Comparison of ENCODE assay signal across 28 cellular contexts in the genomic region with DNA sequence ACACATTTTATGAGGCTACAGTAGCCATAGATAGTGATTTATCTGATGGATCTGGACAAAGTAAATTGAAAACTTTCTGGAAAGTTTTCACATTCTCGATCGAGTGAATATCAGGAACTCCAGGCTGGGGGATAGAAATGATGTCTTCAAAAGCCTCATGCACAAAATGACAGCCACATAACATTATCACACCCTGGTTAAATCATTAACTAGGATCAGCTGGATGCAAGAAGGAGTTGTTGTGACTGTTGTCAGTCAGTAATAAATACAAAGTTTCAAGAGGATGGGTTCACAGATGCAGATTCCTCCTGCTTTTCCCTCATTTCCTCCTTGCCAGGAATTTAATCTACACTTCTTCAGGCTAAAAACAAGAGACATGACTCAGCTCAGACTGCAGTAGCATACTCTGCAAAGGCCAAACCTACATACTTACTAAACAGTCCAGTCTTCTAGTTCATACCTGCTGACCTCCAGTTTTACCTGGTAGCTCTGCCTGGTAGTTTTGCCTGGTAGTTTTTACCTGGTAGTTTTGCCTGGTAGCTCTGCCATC. TPM values are rescaled to one million over a fixed set of nuclear protein-coding genes. Genes with fewer than 3 reads are reported as not detected.
DNase-seq lines count a peak whose midpoint lies in the region; ATAC-seq, FAIRE-seq and TF ChIP-seq lines count a peak whose summit lies in the region.
"Had no signal": no experiment of that assay in that cellular context is flagged by ENCODE, and none has a peak within 500 bp of the region (broad histone marks: within the 10 kb centered on the region; RNA-seq: fewer than 3 reads in every experiment).

No MANE protein-coding gene starts in this region.

- DNase-seq in DMS53 (lab: John Stamatoyannopoulos, UW): peak; percentile 75
- DNase-seq in NCI-H226: peak; percentile 57
- DNase-seq in H1 (ENCODE audit: low read depth in 1 of 2, low spot score in 2 of 2): no peak
- DNase-seq in DMS 273 (lab: John Stamatoyannopoulos, UW; ENCODE audit: unreplicated experiment): no peak
- no peak for DNase-seq in upper lobe of left lung
- no peak for DNase-seq in endothelial cell (ENCODE audit: low spot score)
- DNase-seq in mesenteric fat pad (ENCODE audit: low spot score): no peak
- DNase-seq: activated B cell treated with CpG ODN at 0.5 μM for 24 hours; activated CD4-positive, alpha-beta T cell treated with anti-CD3 and anti-CD28 coated beads, Interleukin-2, amount 50 U/mL, for 48 hours; activated CD8-positive, alpha-beta memory T cell treated with anti-CD3 and anti-CD28 coated beads, Interleukin-2, amount 50 U/mL, for 48 hours; activated effector memory CD4-positive, alpha-beta T cell treated with anti-CD3 and anti-CD28 coated beads, Interleukin-2, amount 50 U/mL, for 16 hours; brain microvascular endothelial cell; CD4-positive, alpha-beta memory T cell; DND-41; heart right ventricle; MM.1S; NCI-H1436; NCI-H524; Peyer's patch; psoas muscle; stimulated activated CD4-positive, alpha-beta T cell treated with anti-CD3 and anti-CD28 coated beads, Interleukin-1b, Interleukin-23, amount 100 ng/mL, for 48 hours; substantia nigra had no signal

- no peak overlapping the region for H2BK120ac ChIP-seq in H1 (replicated peaks; ENCODE audit: low read depth, low read length)

- H4K91ac ChIP-seq in H1 (replicated peaks; ENCODE audit: insufficient read length, low read length): no peak overlapping the region

- peak overlapping the region; percentile 78; the same call in 1 of the 2 replicates for H2AFZ ChIP-seq in H1 (ENCODE audit: low read length)

- no peak overlapping the region for H4K8ac ChIP-seq in H1 (ENCODE audit: extremely low read depth, insufficient read depth, low read length)

- H3K36me3 Mint-ChIP-seq in endothelial cell (ENCODE audit: low read depth, unreplicated experiment): peaks cover 3% of the 10 kb centered on the region
- H3K36me3 Mint-ChIP-seq: CD4-positive, alpha-beta memory T cell had no signal

- peaks cover 4% of the 10 kb centered on the region for H3K27me3 Mint-ChIP-seq in endothelial cell (ENCODE audit: unreplicated experiment)
- H3K27me3 Mint-ChIP-seq: dendritic cell treated with granulocyte-macrophage colony-stimulating factor and Interleukin-4, amounts not matched to agents 40 ng/mL and 50 ng/mL, for 4 days had no signal

- TF ChIP-seq EP300 in H1 (IDR thresholded peaks at IDR 0.05; ENCODE audit: borderline replicate concordance in 1 of 2, low read depth in 2 of 2, low read length in 2 of 2) (no peak), upper lobe of left lung (IDR thresholded peaks at IDR 0.05) (no peak)

- no peaks in the 10 kb centered on the region for H3K79me2 ChIP-seq in H1 (ENCODE audit: control insufficient read depth in 1 of 2, insufficient read depth in 2 of 2, low read length in 2 of 2)

- H3K36me3 ChIP-seq in H1 (ENCODE audit: control insufficient read depth in 2 of 4, insufficient read depth in 4 of 4, low read length in 3 of 4): no peaks in the 10 kb centered on the region
- no peaks in the 10 kb centered on the region for H3K36me3 ChIP-seq in liver (ENCODE audit: control insufficient read depth in 4 of 4, insufficient read depth in 3 of 4, low read depth in 1 of 4, low read length in 3 of 4)
- no peaks in the 10 kb centered on the region for H3K36me3 ChIP-seq in upper lobe of left lung
- H3K36me3 ChIP-seq: brain microvascular endothelial cell, heart right ventricle, Peyer's patch had no signal

- H3K4me3 Mint-ChIP-seq in endothelial cell (ENCODE audit: unreplicated experiment): no peak overlapping the region
- H3K4me3 Mint-ChIP-seq: activated B cell treated with CpG ODN at 0.5 μM for 24 hours; CD4-positive, alpha-beta memory T cell; dendritic cell treated with granulocyte-macrophage colony-stimulating factor and Interleukin-4, amounts not matched to agents 40 ng/mL and 50 ng/mL, for 4 days; T-helper 2 cell treated with Interferon-gamma antibody and Interleukin-4, amounts not matched to agents 5 μg/mL and 100 μg/mL, for 36 hours had no signal

- no peak overlapping the region for H3K27ac Mint-ChIP-seq in endothelial cell (ENCODE audit: unreplicated experiment)
- H3K27ac Mint-ChIP-seq: activated B cell treated with CpG ODN at 0.5 μM for 24 hours; CD4-positive, alpha-beta memory T cell; dendritic cell treated with granulocyte-macrophage colony-stimulating factor and Interleukin-4, amounts not matched to agents 40 ng/mL and 50 ng/mL, for 4 days; T-helper 2 cell treated with Interferon-gamma antibody and Interleukin-4, amounts not matched to agents 5 μg/mL and 100 μg/mL, for 36 hours had no signal

- no peak overlapping the region for H3K14ac ChIP-seq in H1 (ENCODE audit: insufficient read length)

- H2BK15ac ChIP-seq in H1 (ENCODE audit: low read length): no peak overlapping the region

- no peak overlapping the region for H3K4ac ChIP-seq in H1 (replicated peaks; ENCODE audit: insufficient read length, low read depth, low read length)

- no peak overlapping the region for H3K18ac ChIP-seq in H1 (ENCODE audit: extremely low read depth, low read length)

- TF ChIP-seq CTCF in H1 (IDR thresholded peaks at IDR 0.05; ENCODE audit: control extremely low read depth in 1 of 3, insufficient read depth in 1 of 3, low read depth in 1 of 3, low read length in 3 of 3): no peak
- no peak for TF ChIP-seq CTCF in liver (IDR thresholded peaks at IDR 0.05; ENCODE audit: low read depth, low read length, missing input control)
- TF ChIP-seq CTCF in upper lobe of left lung (IDR thresholded peaks at IDR 0.05): no peak
- no peak for TF ChIP-seq CTCF in endothelial cell (IDR thresholded peaks at IDR 0.05; ENCODE audit: unreplicated experiment)

- H3K4me3 ChIP-seq in H1 (ENCODE audit: extremely low read depth in 1 of 4, insufficient read depth in 2 of 4, low read depth in 3 of 4, low read length in 4 of 4): no peak overlapping the region
- no peak overlapping the region for H3K4me3 ChIP-seq in liver (ENCODE audit: low read depth in 1 of 3, low read length in 3 of 3)
- no peak overlapping the region for H3K4me3 ChIP-seq in upper lobe of left lung
- H3K4me3 ChIP-seq: heart right ventricle, Peyer's patch, psoas muscle had no signal

- CTCF ChIA-PET in H1 (lab: Charles Lee; ENCODE audit: partially characterized antibody): interaction anchor here (1.5 kb wide), 1 partner anchor 21 kb away, joined by 3 read pairs; no protein-coding TSS in a partner anchor

- H2BK20ac ChIP-seq in H1 (ENCODE audit: low read length): no peak overlapping the region

- H3K4me1 ChIP-seq in H1 (replicated peaks in 1 of 4; ENCODE audit: control insufficient read depth in 3 of 4, insufficient read depth in 4 of 4, low read length in 3 of 4) (no peaks in the 10 kb centered on the region), liver (ENCODE audit: control insufficient read depth in 4 of 4, insufficient read depth in 4 of 4, low read length in 3 of 4) (peaks cover 0 to 14% (median 5%) of the 10 kb centered on the region in 4 donors), upper lobe of left lung (peaks cover 0 to 7% (median 0%) of the 10 kb centered on the region in 4 donors)

- H3K27ac ChIP-seq in H1 (ENCODE audit: low read depth, low read length) (no peak overlapping the region), liver (ENCODE audit: low read depth in 1 of 2, low read length in 2 of 2) (no peak overlapping the region), upper lobe of left lung (no peak overlapping the region)
- H3K27ac ChIP-seq: brain microvascular endothelial cell, heart right ventricle, HL-60, Peyer's patch, psoas muscle had no signal

- H3K27me3 ChIP-seq in H1 (replicated peaks in 1 of 4; ENCODE audit: control insufficient read depth in 3 of 4, extremely low read depth in 1 of 4, insufficient read depth in 3 of 4, low read length in 3 of 4): no peaks in the 10 kb centered on the region
- no peaks in the 10 kb centered on the region for H3K27me3 ChIP-seq in liver (ENCODE audit: control insufficient read depth in 4 of 4, insufficient read depth in 4 of 4, low read length in 3 of 4)
- no peaks in the 10 kb centered on the region for H3K27me3 ChIP-seq in upper lobe of left lung
- H3K27me3 ChIP-seq: brain microvascular endothelial cell, heart right ventricle, Peyer's patch had no signal

- H3K9me3 ChIP-seq in H1 (ENCODE audit: insufficient read depth in 2 of 2, low read depth in 1 of 2, low read length in 1 of 2) (no peaks in the 10 kb centered on the region), liver (ENCODE audit: control insufficient read depth in 4 of 4, low read length in 3 of 4) (no peaks in the 10 kb centered on the region), upper lobe of left lung (no peaks in the 10 kb centered on the region)
- H3K9me3 ChIP-seq: heart right ventricle, Peyer's patch, psoas muscle had no signal

- H2BK12ac ChIP-seq in H1 (ENCODE audit: low read depth, low read length): no peak overlapping the region

- TF ChIP-seq RAD21 in H1 (IDR thresholded peaks at IDR 0.05 in 1 of 2, conservative IDR thresholded peaks at IDR 0.05 in 1 of 2; ENCODE audit: low read depth in 2 of 2, low read length in 2 of 2) (no peak), liver (IDR thresholded peaks at IDR 0.05) (no peak)

- ATAC-seq in upper lobe of left lung (ENCODE audit: low FRiP score in 2 of 2): no peak
- ATAC-seq: heart right ventricle, psoas muscle had no signal

- no peak overlapping the region for H2AK5ac ChIP-seq in H1 (ENCODE audit: low read depth, low read length)

- H2BK5ac ChIP-seq in H1 (ENCODE audit: low read depth, low read length): no peak overlapping the region

- no peak overlapping the region for H3K23ac ChIP-seq in H1 (ENCODE audit: insufficient read length)

- no peak overlapping the region for H3K4me2 ChIP-seq in H1 (ENCODE audit: insufficient read depth in 1 of 2, low read depth in 2 of 2, low read length in 2 of 2)

- no peak overlapping the region for H3K56ac ChIP-seq in H1 (replicated peaks; ENCODE audit: insufficient read length, low read depth, low read length)

- no peaks in the 10 kb centered on the region for H3K9me3 Mint-ChIP-seq in endothelial cell (ENCODE audit: unreplicated experiment)
- H3K9me3 Mint-ChIP-seq: activated B cell treated with CpG ODN at 0.5 μM for 24 hours; CD4-positive, alpha-beta memory T cell; dendritic cell treated with granulocyte-macrophage colony-stimulating factor and Interleukin-4, amounts not matched to agents 40 ng/mL and 50 ng/mL, for 4 days; T-helper 2 cell treated with Interferon-gamma antibody and Interleukin-4, amounts not matched to agents 5 μg/mL and 100 μg/mL, for 36 hours had no signal

- FAIRE-seq in H1 (lab: Jason Lieb, UNC): no peak
- FAIRE-seq: GM12892, GM19239 had no signal

- peaks cover 42% of the 10 kb centered on the region for H3K4me1 Mint-ChIP-seq in endothelial cell (ENCODE audit: unreplicated experiment)
- H3K4me1 Mint-ChIP-seq: activated B cell treated with CpG ODN at 0.5 μM for 24 hours; CD4-positive, alpha-beta memory T cell had no signal

- H3K9ac ChIP-seq in H1 (replicated peaks in 1 of 4; ENCODE audit: extremely low read depth in 1 of 4, low read depth in 3 of 4, low read length in 3 of 4) (no peak overlapping the region), liver (ENCODE audit: low read depth in 1 of 2, low read length in 2 of 2) (no peak overlapping the region)

- no peaks in the 10 kb centered on the region for H3K23me2 ChIP-seq in H1 (ENCODE audit: low read depth, low read length)

- TF ChIP-seq POLR2A in H1 (IDR thresholded peaks at IDR 0.05; ENCODE audit: control extremely low read depth in 1 of 2, low read depth in 2 of 2, low read length in 2 of 2) (no peak), upper lobe of left lung (IDR thresholded peaks at IDR 0.05) (no peak)

- H4K5ac ChIP-seq in H1 (ENCODE audit: insufficient read length, low read depth, low read length): no peak overlapping the region

- no peaks in the 10 kb centered on the region for H4K20me1 ChIP-seq in H1 (replicated peaks in 1 of 2; ENCODE audit: control insufficient read depth in 1 of 2, insufficient read depth in 2 of 2, low read length in 2 of 2)

- POLR2A ChIA-PET in H1 (lab: Charles Lee; ENCODE audit: partially characterized antibody): no interaction called here

- 97% methylated on average over 2 of the region's 2 CpGs; no CpG with 5 or more reads in 1 of the 2 experiments for whole genome bisulfite sequencing in H1 (ENCODE audit: extremely low coverage in 1 of 2, insufficient coverage in 1 of 2, insufficient read length in 1 of 2, insufficient replicate concordance in 2 of 2, low coverage in 1 of 2, low lambda C conversion rate in 2 of 2, missing lambda C conversion rate in 1 of 2), 2 experiments
- 83% methylated on average over 2 of the region's 2 CpGs for WGBS in liver
- WGBS in upper lobe of left lung, 2 donors: 76 to 90% methylated on average over 2 of the region's 2 CpGs

- no peaks in the 10 kb centered on the region for H3K79me1 ChIP-seq in H1 (ENCODE audit: low read depth, low read length)

RNA-seq across cellular contexts. Expression of gene C2CD4A, which starts 40.9 kb away (rescaled TPM):
- not detected in 2 replicates for total RNA-seq in H1 (2021; fragmentation: NEBNext Ultra II Directional; extraction: Animal tissue kit (Norgen Biotek cat#: 25700))
- not detected in 2 replicates for polyA plus RNA-seq in H1 (2011; rRNA removed)
- not detected for polyA plus RNA-seq in H1 (2011; cell fraction: cytosol; rRNA removed)
- polyA plus RNA-seq in H1 (2011; cell fraction: nucleus; rRNA removed): not detected
- polyA plus RNA-seq in H1 (2012, experiment 1 of 2): 0.10 TPM in 1 of 4 replicates, not detected in the others
- polyA plus RNA-seq in H1 (2012, experiment 2 of 2): 0.04 TPM
- 0.04 TPM for polyA plus RNA-seq in H1 (2013, experiment 1 of 2)
- 0.04 TPM for polyA plus RNA-seq in H1 (2013, experiment 2 of 2)
- polyA minus RNA-seq in H1 (2011; rRNA and poly(A)+ RNA removed): not detected in 2 replicates
- polyA minus RNA-seq in H1 (2011; cell fraction: cytosol; rRNA and poly(A)+ RNA removed): not detected
- 0.40 TPM for polyA minus RNA-seq in H1 (2011; cell fraction: nucleus; rRNA and poly(A)+ RNA removed)
- total RNA-seq in liver: under 1 TPM in 1 of 2 donors, not detected in 1; under 0.01 TPM
- polyA plus RNA-seq in liver: under 1 TPM in 1 of 2 donors, not detected in 1; 0.02 TPM
- total RNA-seq in upper lobe of left lung: under 1 TPM in 3 of 6 donors, not detected in 3; 0.15 to 0.33 (median 0.24) TPM
- total RNA-seq in endothelial cell (ENCODE audit: unreplicated experiment): 0.18 TPM
- total RNA-seq in mesenteric fat pad: not detected
- total RNA-seq: activated B cell treated with CpG ODN at 0.5 μM for 24 hours had no signal

RNA-seq across cellular contexts. Expression of gene VPS13C, which starts 47.4 kb away (rescaled TPM):
- 14.1 and 18.8 TPM in 2 replicates for total RNA-seq in H1 (2021; fragmentation: NEBNext Ultra II Directional; extraction: Animal tissue kit (Norgen Biotek cat#: 25700))
- polyA plus RNA-seq in H1 (2011; rRNA removed): 3.0 and 4.8 TPM in 2 replicates
- polyA plus RNA-seq in H1 (2011; cell fraction: cytosol; rRNA removed): 4.7 TPM
- 4.3 TPM for polyA plus RNA-seq in H1 (2011; cell fraction: nucleus; rRNA removed)
- polyA plus RNA-seq in H1 (2012, experiment 1 of 2): 4.8 to 7.2 TPM (median 6.1 TPM) in 4 replicates
- polyA plus RNA-seq in H1 (2012, experiment 2 of 2): 0.42 TPM
- 11.0 TPM for polyA plus RNA-seq in H1 (2013, experiment 1 of 2)
- polyA plus RNA-seq in H1 (2013, experiment 2 of 2): 8.7 TPM
- 25.1 and 42.6 TPM in 2 replicates for polyA minus RNA-seq in H1 (2011; rRNA and poly(A)+ RNA removed)
- 18.9 TPM for polyA minus RNA-seq in H1 (2011; cell fraction: cytosol; rRNA and poly(A)+ RNA removed)
- 51.5 TPM for polyA minus RNA-seq in H1 (2011; cell fraction: nucleus; rRNA and poly(A)+ RNA removed)
- 10 to 100 TPM; 25.8 to 42.0 TPM for total RNA-seq in liver
- polyA plus RNA-seq in liver: 1 to 10 TPM; 5.4 to 9.1 TPM
- 100 to 1,000 TPM in 3 of 6 donors, 10 to 100 TPM in 3; 73.7 to 180 (median 97.4) TPM for total RNA-seq in upper lobe of left lung
- 50.9 TPM for total RNA-seq in endothelial cell (ENCODE audit: unreplicated experiment)
- 66.7 TPM for total RNA-seq in mesenteric fat pad

RNA-seq across cellular contexts. Expression of gene C2CD4B, which starts 57.4 kb away (rescaled TPM):
- 0.40 and 0.73 TPM in 2 replicates for total RNA-seq in H1 (2021; fragmentation: NEBNext Ultra II Directional; extraction: Animal tissue kit (Norgen Biotek cat#: 25700))
- polyA plus RNA-seq in H1 (2011; rRNA removed): 0.12 and 0.41 TPM in 2 replicates
- 0.22 TPM for polyA plus RNA-seq in H1 (2011; cell fraction: cytosol; rRNA removed)
- 0.36 TPM for polyA plus RNA-seq in H1 (2011; cell fraction: nucleus; rRNA removed)
- 0.10 to 0.34 TPM (median 0.19 TPM) in 3 of 4 replicates, not detected in the other for polyA plus RNA-seq in H1 (2012, experiment 1 of 2)
- 0.24 TPM for polyA plus RNA-seq in H1 (2012, experiment 2 of 2)
- 0.49 TPM for polyA plus RNA-seq in H1 (2013, experiment 1 of 2)
- polyA plus RNA-seq in H1 (2013, experiment 2 of 2): 0.53 TPM
- 0.16 TPM in 1 of 2 replicates, not detected in the other for polyA minus RNA-seq in H1 (2011; rRNA and poly(A)+ RNA removed)
- polyA minus RNA-seq in H1 (2011; cell fraction: cytosol; rRNA and poly(A)+ RNA removed): not detected
- 1.6 TPM for polyA minus RNA-seq in H1 (2011; cell fraction: nucleus; rRNA and poly(A)+ RNA removed)
- 1 to 10 TPM in 1 of 2 donors, under 1 TPM in 1; 0.59 to 1.8 TPM for total RNA-seq in liver
- under 1 TPM; 0.17 to 0.74 TPM for polyA plus RNA-seq in liver
- total RNA-seq in upper lobe of left lung: 10 to 100 TPM in 1 of 6 donors, 1 to 10 TPM in 4, under 1 TPM in 1; 0.67 to 16.8 (median 3.1) TPM
- 19.1 TPM for total RNA-seq in endothelial cell (ENCODE audit: unreplicated experiment)
- 12.1 TPM for total RNA-seq in mesenteric fat pad
- total RNA-seq: activated B cell treated with CpG ODN at 0.5 μM for 24 hours; CD4-positive, alpha-beta memory T cell had no signal
- polyA plus RNA-seq: CD4-positive, alpha-beta memory T cell had no signal

Comparison
In these comparisons a context has a peak if more than half of its experiments do, and no peak if none do; other contexts are left out.
1. DNase-seq: peak in DMS53 (single experiment) and NCI-H226 (single experiment); none in H1 (0 of 2), DMS 273 (single experiment), upper lobe of left lung (0 of 2), endothelial cell (single experiment) and mesenteric fat pad (single experiment).